23 cellular contexts compared by ENCODE assay signal in genomic region chr17:61158372-61158771, GRCh38.
A peak's percentile ranks its signal among the peaks of the same experiment; 100 is the strongest.
DNase-seq lines count a peak whose midpoint lies in the region; TF ChIP-seq lines count a peak whose summit lies in the region.
"Had no signal": no experiment of that assay in that cellular context is flagged by ENCODE, and none has a peak within 500 bp of the region (broad histone marks: within the 10 kb centered on the region; RNA-seq: fewer than 3 reads in every experiment).

No MANE protein-coding gene starts in this region.

- H3K27ac ChIP-seq in HEK293 (ENCODE audit: extremely low read depth, low read depth, low read length) (no peak overlapping the region), mesenchymal stem cell (ENCODE audit: low read length, poor library complexity, severe bottlenecking) (no peak overlapping the region)
- H3K27ac ChIP-seq: skin epidermis had no signal

- H2BK15ac ChIP-seq in mesenchymal stem cell (ENCODE audit: low read depth, poor library complexity, severe bottlenecking), result no peak overlapping the region

- H3K36me3 ChIP-seq in HEK293 (ENCODE audit: control insufficient read depth in 2 of 2, insufficient read depth in 1 of 2, low read length in 2 of 2), result no peaks in the 10 kb centered on the region
- no peaks in the 10 kb centered on the region for H3K36me3 ChIP-seq in mesenchymal stem cell (ENCODE audit: control insufficient read depth in 1 of 2, insufficient read depth in 2 of 2, low read depth in 1 of 2, low read length in 2 of 2)
- H3K36me3 ChIP-seq: transverse colon had no signal

- CTCF ChIA-PET in HEK293 (lab: Yijun Ruan, JAX), result interaction anchor here (0.6 to 1.4 kb wide), 4 partner anchors 22 to 1180 kb away, joined by 3 to 7 read pairs (median 4); no protein-coding TSS in a partner anchor

- POLR2A ChIA-PET in HEK293 (lab: Yijun Ruan, JAX), result no interaction called here

- no peak overlapping the region for H4K91ac ChIP-seq in mesenchymal stem cell (ENCODE audit: low read length)

- no peak overlapping the region for H2BK120ac ChIP-seq in mesenchymal stem cell (ENCODE audit: low read depth, low read length)

- H3K9me3 Mint-ChIP-seq in brain, result no peaks in the 10 kb centered on the region
- H3K9me3 Mint-ChIP-seq: activated CD4-positive, alpha-beta memory T cell treated with anti-CD3 and anti-CD28 coated beads, Interleukin-2, amount 10 ng/mL, durations not matched to agents 7 days and 5 days; dendritic cell treated with granulocyte-macrophage colony-stimulating factor and Interleukin-4, amounts not matched to agents 40 ng/mL and 50 ng/mL, for 4 days; stimulated activated naive CD8-positive, alpha-beta T cell treated with anti-CD3 and anti-CD28 coated beads, Interleukin-15, Interleukin-2, amounts not matched to agents 100 ng/mL and 50 ng/mL, for 24 hours had no signal

- no peak overlapping the region for H3K18ac ChIP-seq in mesenchymal stem cell (ENCODE audit: low read depth in 1 of 2, low read length in 2 of 2)

- peak overlapping the region in 3 of 5 experiments; percentile 6 to 76 (median 64) for H3K4me3 Mint-ChIP-seq in brain
- H3K4me3 Mint-ChIP-seq: activated CD4-positive, alpha-beta memory T cell treated with anti-CD3 and anti-CD28 coated beads, Interleukin-2, amount 10 ng/mL, durations not matched to agents 7 days and 5 days; dendritic cell treated with granulocyte-macrophage colony-stimulating factor and Interleukin-4, amounts not matched to agents 40 ng/mL and 50 ng/mL, for 4 days; stimulated activated naive CD8-positive, alpha-beta T cell treated with anti-CD3 and anti-CD28 coated beads, Interleukin-15, Interleukin-2, amounts not matched to agents 100 ng/mL and 50 ng/mL, for 24 hours had no signal

- no peak for TF ChIP-seq CTCF in HEK293 (tag by site-specific recombination; IDR thresholded peaks at IDR 0.05)
- no peak for TF ChIP-seq CTCF in brain (conservative IDR thresholded peaks at IDR 0.05)

- peaks cover 3% of the 10 kb centered on the region for H3K27me3 Mint-ChIP-seq in brain
- H3K27me3 Mint-ChIP-seq: dendritic cell treated with granulocyte-macrophage colony-stimulating factor and Interleukin-4, amounts not matched to agents 40 ng/mL and 50 ng/mL, for 4 days; stimulated activated naive CD8-positive, alpha-beta T cell treated with anti-CD3 and anti-CD28 coated beads, Interleukin-15, Interleukin-2, amounts not matched to agents 100 ng/mL and 50 ng/mL, for 24 hours had no signal

- no peak overlapping the region for H2AFZ ChIP-seq in mesenchymal stem cell (ENCODE audit: low read depth, low read length)

- H3K27ac Mint-ChIP-seq in brain, result peak overlapping the region in 2 of 5 experiments; percentile 51 to 65
- H3K27ac Mint-ChIP-seq: activated CD4-positive, alpha-beta memory T cell treated with anti-CD3 and anti-CD28 coated beads, Interleukin-2, amount 10 ng/mL, durations not matched to agents 7 days and 5 days; dendritic cell treated with granulocyte-macrophage colony-stimulating factor and Interleukin-4, amounts not matched to agents 40 ng/mL and 50 ng/mL, for 4 days; stimulated activated naive CD8-positive, alpha-beta T cell treated with anti-CD3 and anti-CD28 coated beads, Interleukin-15, Interleukin-2, amounts not matched to agents 100 ng/mL and 50 ng/mL, for 24 hours had no signal

- H3K9me3 ChIP-seq in HEK293 (ENCODE audit: control insufficient read depth, insufficient read depth, low read depth, low read length) (no peaks in the 10 kb centered on the region), mesenchymal stem cell (ENCODE audit: control insufficient read depth, low read length) (no peaks in the 10 kb centered on the region)
- H3K9me3 ChIP-seq: transverse colon had no signal

- H3K27me3 ChIP-seq in mesenchymal stem cell (ENCODE audit: control insufficient read depth in 1 of 2, insufficient read depth in 1 of 2, low read length in 2 of 2), result no peaks in the 10 kb centered on the region
- H3K27me3 ChIP-seq: transverse colon had no signal

- no peak overlapping the region for H2BK5ac ChIP-seq in mesenchymal stem cell (ENCODE audit: low read depth, low read length, poor library complexity, severe bottlenecking)

- H3K4me1 Mint-ChIP-seq in brain, result peaks cover 61% of the 10 kb centered on the region

- H2BK12ac ChIP-seq in mesenchymal stem cell (ENCODE audit: low read length in 2 of 2), result no peak overlapping the region

- peaks cover 44% of the 10 kb centered on the region for H3K4me1 ChIP-seq in HEK293 (ENCODE audit: control insufficient read depth, insufficient read depth, low read length)
- H3K4me1 ChIP-seq in mesenchymal stem cell (ENCODE audit: control insufficient read depth, insufficient read depth, low read depth, low read length), result peaks cover 2% of the 10 kb centered on the region

- no peak overlapping the region for H3K23ac ChIP-seq in mesenchymal stem cell (ENCODE audit: low read length in 2 of 2)

- no CpG with 5 or more reads among the region's 3 CpGs for WGBS in mesenchymal stem cell

- no peak overlapping the region for H3K14ac ChIP-seq in mesenchymal stem cell (ENCODE audit: low read length in 2 of 2)

- H2AK5ac ChIP-seq in mesenchymal stem cell (ENCODE audit: low read length, severe bottlenecking), result no peak overlapping the region

- peak overlapping the region; percentile 67 for H3K9ac ChIP-seq in mesenchymal stem cell (ENCODE audit: low read length)

- H3K4me3 ChIP-seq in HEK293 (ENCODE audit: low read depth, low read length), result no peak overlapping the region
- H3K4me3 ChIP-seq in mesenchymal stem cell (ENCODE audit: insufficient read depth in 1 of 2, low read depth in 1 of 2, low read length in 2 of 2), result no peak overlapping the region
- H3K4me3 ChIP-seq: skin epidermis, transverse colon had no signal

- H3K4ac ChIP-seq in mesenchymal stem cell (ENCODE audit: low read depth in 1 of 2, low read length in 2 of 2), result no peak overlapping the region

- H4K8ac ChIP-seq in mesenchymal stem cell (ENCODE audit: low read length), result no peak overlapping the region

- DNase-seq in OCI-M1 (lab: John Stamatoyannopoulos, UW) (peak; percentile 52), mesenchymal stem cell (no peak), CD1c-positive myeloid dendritic cell (ENCODE audit: extremely low spot score) (no peak), NCI-H510A treated with DMSO at 0.1 percent for 48 hours (lab: John Stamatoyannopoulos, UW) (no peak), HuH-7.5 (ENCODE audit: low spot score) (no peak), cortex of kidney (lab: John Stamatoyannopoulos, UW) (no peak)
- DNase-seq: activated CD4-positive, alpha-beta memory T cell treated with anti-CD3 and anti-CD28 coated beads, Interleukin-2, amount 10 ng/mL, durations not matched to agents 7 days and 5 days; activated CD4-positive, CD25-positive, alpha-beta regulatory T cell; activated gamma-delta T cell; activated T-cell treated with anti-CD3 and anti-CD28 coated beads for 4 hours; DMS79; Kasumi-1; NCI-H1092; NCI-H2029 treated with DMSO at 0.1 percent for 48 hours; NCI-H510A; stimulated activated CD4-positive, alpha-beta T cell treated with anti-CD3 and anti-CD28 coated beads, Interleukin-2, amount 100 ng/mL, for 48 hours; T1000; transverse colon had no signal

- no peak overlapping the region for H3K4me2 ChIP-seq in mesenchymal stem cell (ENCODE audit: low read length, poor library complexity, severe bottlenecking)

- no peaks in the 10 kb centered on the region for H3K79me1 ChIP-seq in mesenchymal stem cell (replicated peaks; ENCODE audit: low read length, poor library complexity, severe bottlenecking)

- H3K36me3 Mint-ChIP-seq in brain, result no peaks in the 10 kb centered on the region

TF ChIP-seq in HEK293, 187 proteins besides CTCF, POLR2A, EP300 and RAD21:
- 0 out of 2 replicates have a peak, but pooled peaks have one; percentile 16 for TF ChIP-seq PRDM1 (tag by site-specific recombination; IDR thresholded peaks at IDR 0.05)
- TF ChIP-seq ZFP37 (tag by site-specific recombination; IDR thresholded peaks at IDR 0.05), result no peak
- TF ChIP-seq GFI1B (tag by site-specific recombination; IDR thresholded peaks at IDR 0.05), result peak; percentile 50; the same call in 1 of the 2 replicates
- TF ChIP-seq ZNF350 (tag by site-specific recombination; IDR thresholded peaks at IDR 0.05), result no peak
TF ChIP-seq in HEK293: peak in this region for 2.
